1 cellular context compared by ENCODE assay signal in genomic region chr7:77798394-77799077, GRCh38.
TF ChIP-seq lines count a peak whose summit lies in the region.

Gene PHTF2 (plus strand): TSS chr7:77798773.
Gene TMEM60 (minus strand): TSS chr7:77798434. CDS start chr7:77794373, 4,061 bp downstream.

TF ChIP-seq in HepG2, 621 proteins besides CTCF, POLR2A, EP300 and RAD21 (continued from another document and continues in another):
- TF ChIP-seq DMTF1 (CRISPR knock-in tag; IDR thresholded peaks at IDR 0.05) (no peak), ZNF556 (CRISPR knock-in tag; IDR thresholded peaks at IDR 0.05; ENCODE audit: borderline replicate concordance) (peak; percentile 49; the same call in 1 of the 2 replicates), ZNF431 (CRISPR knock-in tag; IDR thresholded peaks at IDR 0.05; ENCODE audit: borderline replicate concordance, low read depth) (0 out of 2 replicates have a peak, but pooled peaks have one; percentile 25), ZNF850 (CRISPR knock-in tag; conservative IDR thresholded peaks at IDR 0.05) (no peak), ZSCAN12 (CRISPR knock-in tag; IDR thresholded peaks at IDR 0.05) (no peak; the same call in 1 of the 2 replicates), SP4 (CRISPR knock-in tag; IDR thresholded peaks at IDR 0.05) (peak; percentile 96), DZIP1 (CRISPR knock-in tag; IDR thresholded peaks at IDR 0.05) (no peak), THAP11 (CRISPR knock-in tag; IDR thresholded peaks at IDR 0.05) (peak; percentile 61; the same call in 1 of the 2 replicates), BCL3 (CRISPR knock-in tag; IDR thresholded peaks at IDR 0.05) (peak; percentile 34; the same call in 1 of the 2 replicates), GZF1 (CRISPR knock-in tag; IDR thresholded peaks at IDR 0.05) (no peak), ZNF740 (CRISPR knock-in tag; IDR thresholded peaks at IDR 0.05) (no peak), HNF1A (IDR thresholded peaks at IDR 0.05; ENCODE audit: low read depth) (no peak), HNF1A (CRISPR knock-in tag; IDR thresholded peaks at IDR 0.05; ENCODE audit: borderline replicate concordance) (peak; percentile 35; the same call in 1 of the 2 replicates), GATAD2A (CRISPR knock-in tag; IDR thresholded peaks at IDR 0.05) (peak; percentile 50), ZSCAN5A (CRISPR knock-in tag; IDR thresholded peaks at IDR 0.05; ENCODE audit: borderline replicate concordance) (peak; percentile 48; the same call in 1 of the 2 replicates), RFX3 (CRISPR knock-in tag; IDR thresholded peaks at IDR 0.05) (no peak), PBX2 (CRISPR knock-in tag; IDR thresholded peaks at IDR 0.05) (peak; percentile 97), ZNF646 (CRISPR knock-in tag; IDR thresholded peaks at IDR 0.05) (no peak), LCORL (IDR thresholded peaks at IDR 0.05) (no peak), LCORL (CRISPR knock-in tag; IDR thresholded peaks at IDR 0.05) (no peak; the same call in 1 of the 2 replicates), SNAPC4 (CRISPR knock-in tag; IDR thresholded peaks at IDR 0.05) (peak; percentile 59; the same call in 1 of the 2 replicates), TCF12 (IDR thresholded peaks at IDR 0.05) (no peak), TCF12 (CRISPR knock-in tag; IDR thresholded peaks at IDR 0.05) (no peak), ATF7-NPFF (CRISPR knock-in tag; IDR thresholded peaks at IDR 0.05; ENCODE audit: low read depth) (no peak; the same call in none of the 2 replicates)
